Comparison of ENCODE assay signal across 8 cellular contexts in the genomic region with DNA sequence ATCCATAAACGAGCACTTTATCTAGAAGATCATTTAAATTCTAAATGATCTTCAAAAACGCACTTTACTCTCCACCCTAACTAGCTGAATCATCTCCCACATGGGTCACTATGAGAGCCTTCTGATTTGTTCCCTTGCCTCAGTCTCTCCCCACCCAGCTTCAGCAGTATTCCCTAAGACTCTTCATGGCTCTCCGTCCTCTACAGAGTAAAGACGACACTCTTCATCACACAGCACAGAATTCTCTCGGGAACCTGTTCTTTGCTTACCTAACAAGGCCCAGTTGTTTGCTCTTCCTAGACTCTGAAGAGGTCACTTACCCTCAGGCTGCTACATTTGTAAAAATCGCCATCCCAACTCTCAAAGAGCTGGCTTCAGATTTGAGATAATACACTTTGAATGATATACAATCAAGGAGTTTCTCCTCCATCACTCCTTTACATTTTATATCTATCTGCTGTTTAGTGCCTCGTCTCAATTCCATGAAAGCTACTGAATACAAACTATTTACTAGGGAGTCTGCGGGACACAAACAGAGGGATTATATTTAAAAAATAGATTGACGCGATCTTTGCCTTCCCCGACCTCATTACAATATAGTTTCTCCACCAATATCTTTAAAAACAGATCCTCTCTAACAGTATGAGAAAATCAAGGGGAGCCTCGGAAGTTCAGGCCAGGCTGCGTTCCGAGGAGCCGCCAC. TPM values are rescaled to one million over a fixed set of nuclear protein-coding genes. Genes with fewer than 3 reads are reported as not detected.
DNase-seq lines count a peak whose midpoint lies in the region; ATAC-seq and TF ChIP-seq lines count a peak whose summit lies in the region.

No MANE protein-coding gene starts in this region.

- peak overlapping the region; percentile 87 for H3K4me3 Mint-ChIP-seq in Calu3 (ENCODE audit: low read depth, unreplicated experiment)
- H3K4me3 Mint-ChIP-seq in natural killer cell treated with Interleukin-12 subunit alpha and Interleukin-12 subunit beta and Interleukin-15 and Interleukin-18, amount 100 ng/mL, for 72 hours: peak overlapping the region; percentile 97

- H3K9me3 Mint-ChIP-seq in Calu3 (ENCODE audit: low read depth, unreplicated experiment): no peaks in the 10 kb centered on the region
- H3K9me3 Mint-ChIP-seq in natural killer cell treated with Interleukin-12 subunit alpha and Interleukin-12 subunit beta and Interleukin-15 and Interleukin-18, amount 100 ng/mL, for 72 hours: no peaks in the 10 kb centered on the region

- TSS peak; percentile 86 for BruUV-seq in Calu3 (replicated peaks; lab: Mats Ljungman, UMichigan)

- H3K4me1 Mint-ChIP-seq in Calu3 (ENCODE audit: low read depth, unreplicated experiment): peaks cover 12% of the 10 kb centered on the region
- H3K4me1 Mint-ChIP-seq in natural killer cell treated with Interleukin-12 subunit alpha and Interleukin-12 subunit beta and Interleukin-15 and Interleukin-18, amount 100 ng/mL, for 72 hours (ENCODE audit: low read depth in 2 of 2): peaks cover 36 to 48% of the 10 kb centered on the region in 2 donors

- CTCF ChIA-PET in Calu3 (lab: Charles Lee): interaction anchor here (1.5 to 2.9 kb wide), 3 partner anchors 139 to 437 kb away, joined by 3 to 9 read pairs (median 7); no protein-coding TSS in a partner anchor

- TF ChIP-seq CTCF in Calu3 (IDR thresholded peaks at IDR 0.05; ENCODE audit: unreplicated experiment) (no peak), choroid plexus epithelial cell (conservative IDR thresholded peaks at IDR 0.05; ENCODE audit: low read depth, low read length) (no peak)

- H3K36me3 Mint-ChIP-seq in Calu3 (ENCODE audit: insufficient read depth, unreplicated experiment): peaks cover 19% of the 10 kb centered on the region
- H3K36me3 Mint-ChIP-seq in natural killer cell treated with Interleukin-12 subunit alpha and Interleukin-12 subunit beta and Interleukin-15 and Interleukin-18, amount 100 ng/mL, for 72 hours: peaks cover 14% of the 10 kb centered on the region

- no peak for DNase-seq in Calu3
- peak; percentile 35 for DNase-seq in NAMALWA (ENCODE audit: low spot score)
- peak; percentile 28 for DNase-seq in choroid plexus epithelial cell (ENCODE audit: low read depth)
- no peak for DNase-seq in natural killer cell treated with Interleukin-12 subunit alpha and Interleukin-12 subunit beta and Interleukin-15 and Interleukin-18, amount 100 ng/mL, for 72 hours (ENCODE audit: low spot score)
- no peak for DNase-seq in activated CD4-positive, CD25-positive, alpha-beta regulatory T cell (lab: John Stamatoyannopoulos, UW)
- no peak for DNase-seq in Ammon's horn (ENCODE audit: low spot score)

- ATAC-seq in natural killer cell treated with Interleukin-12 subunit alpha and Interleukin-12 subunit beta and Interleukin-15 and Interleukin-18, amount 100 ng/mL, for 72 hours: no peak
- ATAC-seq in GM18517 (IDR thresholded peaks at IDR 0.05; ENCODE audit: unreplicated experiment): no peak
- no peak for ATAC-seq in HG03442 (IDR thresholded peaks at IDR 0.05; ENCODE audit: unreplicated experiment)

- peak overlapping the region; percentile 79 for H3K4me3 ChIP-seq in choroid plexus epithelial cell (ENCODE audit: low read depth, low read length)

- peak overlapping the region; percentile 95 for H3K27ac Mint-ChIP-seq in Calu3 (ENCODE audit: unreplicated experiment)
- peak overlapping the region; percentile 97 for H3K27ac Mint-ChIP-seq in natural killer cell treated with Interleukin-12 subunit alpha and Interleukin-12 subunit beta and Interleukin-15 and Interleukin-18, amount 100 ng/mL, for 72 hours

- H3K27me3 Mint-ChIP-seq in Calu3 (ENCODE audit: unreplicated experiment): peaks cover 2% of the 10 kb centered on the region
- no peaks in the 10 kb centered on the region for H3K27me3 Mint-ChIP-seq in natural killer cell treated with Interleukin-12 subunit alpha and Interleukin-12 subunit beta and Interleukin-15 and Interleukin-18, amount 100 ng/mL, for 72 hours

- intact Hi-C loops in Calu3 (cut with micrococcal nuclease; ENCODE audit: unreplicated experiment): loop anchor here (2.0 kb wide), 2 partner anchors 437 to 559 kb away; no protein-coding TSS in a partner anchor

RNA-seq across cellular contexts. Expression of gene LIG3, which starts 0.5 kb away (rescaled TPM):
- total RNA-seq in Calu3 (2022): 25.8 and 30.0 TPM in 2 replicates
- 10 to 100 TPM; 65.8 to 89.4 TPM for total RNA-seq in natural killer cell treated with Interleukin-12 subunit alpha and Interleukin-12 subunit beta and Interleukin-15 and Interleukin-18, amount 100 ng/mL, for 72 hours

RNA-seq across cellular contexts. Expression of gene ZNF830, which starts 18.5 kb away (rescaled TPM):
- 14.6 and 18.9 TPM in 2 replicates for total RNA-seq in Calu3 (2022)
- 10 to 100 TPM; 21.0 to 29.5 TPM for total RNA-seq in natural killer cell treated with Interleukin-12 subunit alpha and Interleukin-12 subunit beta and Interleukin-15 and Interleukin-18, amount 100 ng/mL, for 72 hours

RNA-seq across cellular contexts. Expression of gene CCT6B, which starts 18.5 kb away (rescaled TPM):
- 0.52 and 2.2 TPM in 2 replicates for total RNA-seq in Calu3 (2022)
- 1 to 10 TPM in 1 of 2 donors, under 1 TPM in 1; 0.45 to 1.9 TPM for total RNA-seq in natural killer cell treated with Interleukin-12 subunit alpha and Interleukin-12 subunit beta and Interleukin-15 and Interleukin-18, amount 100 ng/mL, for 72 hours

Comparison
In these comparisons a context has a peak if more than half of its experiments do, and no peak if none do; other contexts are left out.
1. DNase-seq: peak in NAMALWA (single experiment) and choroid plexus epithelial cell (single experiment); none in Calu3 (single experiment), natural killer cell treated with Interleukin-12 subunit alpha and Interleukin-12 subunit beta and Interleukin-15 and Interleukin-18, amount 100 ng/mL, for 72 hours (single experiment), activated CD4-positive, CD25-positive, alpha-beta regulatory T cell (0 of 4) and Ammon's horn (single experiment).